Comparison of ENCODE assay signal across 7 cellular contexts in genomic region chr2:219430633-219431615, GRCh38. TPM values are rescaled to one million over a fixed set of nuclear protein-coding genes. Genes with fewer than 3 reads are reported as not detected.
DNase-seq lines count a peak whose midpoint lies in the region; ATAC-seq and TF ChIP-seq lines count a peak whose summit lies in the region.

No MANE protein-coding gene starts in this region.

- no TSS peak for BruUV-seq in OCI-LY7 (replicated peaks; lab: Mats Ljungman, UMichigan)

- no peak overlapping the region for H3K4me3 Mint-ChIP-seq in GM23338
- H3K4me3 Mint-ChIP-seq in activated CD4-positive, alpha-beta T cell treated with anti-CD3 and anti-CD28 coated beads, Interleukin-2, amount 10 ng/mL, durations not matched to agents 24 days and 14 days = no peak overlapping the region

- CTCF ChIA-PET in OCI-LY7 (lab: Charles Lee; ENCODE audit: unreplicated experiment) = interaction anchor here (1.0 to 1.3 kb wide), 3 partner anchors 9 to 99 kb away, joined by 3 to 4 read pairs (median 3); no protein-coding TSS in a partner anchor

- no peaks in the 10 kb centered on the region for H3K9me2 ChIP-seq in GM23338 (ENCODE audit: insufficient read depth)
- H3K9me2 ChIP-seq in OCI-LY7 (ENCODE audit: insufficient read depth, low read length) = no peaks in the 10 kb centered on the region

- DNase-seq in GM23338 (ENCODE audit: low spot score) = peak; percentile 29
- peak; percentile 27 for DNase-seq in OCI-LY7 (ENCODE audit: low spot score)
- DNase-seq in esophagus squamous epithelium (lab: John Stamatoyannopoulos, UW) = no peak
- DNase-seq in sciatic nerve (ENCODE audit: low spot score) = no peak
- DNase-seq in activated CD4-positive, alpha-beta T cell treated with anti-CD3 and anti-CD28 coated beads, Interleukin-2, amount 10 ng/mL, durations not matched to agents 24 days and 14 days = no peak

- 34 to 44% methylated on average over 5 of the region's 9 CpGs for WGBS in esophagus squamous epithelium, 2 donors

- H3K9me3 ChIP-seq in OCI-LY7 (ENCODE audit: low read length) (no peaks in the 10 kb centered on the region), esophagus squamous epithelium (no peaks in the 10 kb centered on the region)

- H3K27me3 Mint-ChIP-seq in GM23338 (ENCODE audit: insufficient read depth, low read depth, poor library complexity) = peaks cover 19% of the 10 kb centered on the region
- H3K27me3 Mint-ChIP-seq in activated CD4-positive, alpha-beta T cell treated with anti-CD3 and anti-CD28 coated beads, Interleukin-2, amount 10 ng/mL, durations not matched to agents 24 days and 14 days = peaks cover 28% of the 10 kb centered on the region

- H2AFZ ChIP-seq in GM23338 (no peak overlapping the region), OCI-LY7 (ENCODE audit: low read length) (no peak overlapping the region)

- no peak overlapping the region for H3K4me2 ChIP-seq in GM23338
- H3K4me2 ChIP-seq in OCI-LY7 (ENCODE audit: low read length) = no peak overlapping the region

- H3K27ac ChIP-seq in GM23338 (ENCODE audit: low read depth) (no peak overlapping the region), OCI-LY7 (ENCODE audit: low read depth, low read length, poor library complexity, severe bottlenecking) (no peak overlapping the region), esophagus squamous epithelium (peak overlapping the region in 3 of 4 donors; percentile 56 to 82 (median 77))

- H3K27ac Mint-ChIP-seq in GM23338 = no peak overlapping the region
- H3K27ac Mint-ChIP-seq in activated CD4-positive, alpha-beta T cell treated with anti-CD3 and anti-CD28 coated beads, Interleukin-2, amount 10 ng/mL, durations not matched to agents 24 days and 14 days = no peak overlapping the region

- H3F3A ChIP-seq in GM23338 (replicated peaks; ENCODE audit: low read depth) = no peaks in the 10 kb centered on the region

- H3K36me3 ChIP-seq in GM23338 (ENCODE audit: insufficient read depth) (no peaks in the 10 kb centered on the region), OCI-LY7 (ENCODE audit: insufficient read depth, low read length) (no peaks in the 10 kb centered on the region), esophagus squamous epithelium (no peaks in the 10 kb centered on the region)

- TF ChIP-seq POLR2A in esophagus squamous epithelium (IDR thresholded peaks at IDR 0.05) = no peak

- peaks cover 11% of the 10 kb centered on the region for H3K4me1 Mint-ChIP-seq in GM23338
- no peaks in the 10 kb centered on the region for H3K4me1 Mint-ChIP-seq in activated CD4-positive, alpha-beta T cell treated with anti-CD3 and anti-CD28 coated beads, Interleukin-2, amount 10 ng/mL, durations not matched to agents 24 days and 14 days

- H3K27me3 ChIP-seq in GM23338 (ENCODE audit: insufficient read depth) (peaks cover 12% of the 10 kb centered on the region), esophagus squamous epithelium (peaks cover 0 to 34% (median 8%) of the 10 kb centered on the region in 4 donors)

- H4K20me1 ChIP-seq in GM23338 (replicated peaks; ENCODE audit: insufficient read depth) (no peaks in the 10 kb centered on the region), OCI-LY7 (ENCODE audit: insufficient read depth, low read length) (no peaks in the 10 kb centered on the region)

- H3K4me3 ChIP-seq in GM23338 (no peak overlapping the region), OCI-LY7 (ENCODE audit: low read depth, low read length, poor library complexity, severe bottlenecking) (no peak overlapping the region), esophagus squamous epithelium (no peak overlapping the region)

- no peaks in the 10 kb centered on the region for H3K79me2 ChIP-seq in GM23338 (replicated peaks; ENCODE audit: insufficient read depth)
- H3K79me2 ChIP-seq in OCI-LY7 (ENCODE audit: insufficient read depth, low read depth, low read length) = no peaks in the 10 kb centered on the region

- H3K4me1 ChIP-seq in GM23338 (ENCODE audit: insufficient read depth) (no peaks in the 10 kb centered on the region), OCI-LY7 (ENCODE audit: insufficient read depth, low read length, poor library complexity, severe bottlenecking) (no peaks in the 10 kb centered on the region), esophagus squamous epithelium (peaks cover 0 to 22% (median 9%) of the 10 kb centered on the region in 3 donors)

- no peaks in the 10 kb centered on the region; the same call in 2 of the 3 replicates for H3K36me3 Mint-ChIP-seq in GM23338 (ENCODE audit: low read depth)
- no peaks in the 10 kb centered on the region for H3K36me3 Mint-ChIP-seq in activated CD4-positive, alpha-beta T cell treated with anti-CD3 and anti-CD28 coated beads, Interleukin-2, amount 10 ng/mL, durations not matched to agents 24 days and 14 days (ENCODE audit: low read depth)

- intact Hi-C loops in OCI-LY7 (cut with micrococcal nuclease; ENCODE audit: unreplicated experiment) (loop anchor here (2.0 kb wide), 1 partner anchor 28 kb away; no protein-coding TSS in a partner anchor), esophagus squamous epithelium (cut with DNase I) (no loop called here), sciatic nerve (cut with DNase I) (no loop called here)
- intact Hi-C loops in activated CD4-positive, alpha-beta T cell treated with anti-CD3 and anti-CD28 coated beads, Interleukin-2, amount 10 ng/mL, durations not matched to agents 24 days and 14 days (cut with micrococcal nuclease) = no loop called here

- H3K9me3 Mint-ChIP-seq in GM23338 = no peaks in the 10 kb centered on the region
- no peaks in the 10 kb centered on the region for H3K9me3 Mint-ChIP-seq in activated CD4-positive, alpha-beta T cell treated with anti-CD3 and anti-CD28 coated beads, Interleukin-2, amount 10 ng/mL, durations not matched to agents 24 days and 14 days

- POLR2A ChIA-PET in OCI-LY7 (lab: Charles Lee) = interaction anchor here (0.5 to 0.7 kb wide), 3 partner anchors 19 to 277 kb away, joined by 3 read pairs; no protein-coding TSS in a partner anchor

- ATAC-seq in GM23338 = peak; percentile 11
- ATAC-seq in sciatic nerve = peak; percentile 46
- no peak for ATAC-seq in HG03139 (IDR thresholded peaks at IDR 0.05; ENCODE audit: unreplicated experiment)
- no peak for ATAC-seq in GM19463 (IDR thresholded peaks at IDR 0.05; ENCODE audit: unreplicated experiment)

- TF ChIP-seq CTCF in GM23338 (conservative IDR thresholded peaks at IDR 0.05; ENCODE audit: low read depth in 2 of 2) = peak in 1 of 2 experiments; percentile 65; a peak in 3 of 4 replicates
- TF ChIP-seq CTCF in OCI-LY7 (conservative IDR thresholded peaks at IDR 0.05; ENCODE audit: low read length) = peak; percentile 48
- TF ChIP-seq CTCF in esophagus squamous epithelium (IDR thresholded peaks at IDR 0.05) = peak in 1 of 6 experiments; percentile 22

TF ChIP-seq in GM23338, 12 proteins besides CTCF, POLR2A, EP300 and RAD21 (continues in another document):
- TF ChIP-seq JUNB (IDR thresholded peaks at IDR 0.05; ENCODE audit: unreplicated experiment) = no peak
- TF ChIP-seq NANOG (IDR thresholded peaks at IDR 0.05; ENCODE audit: borderline replicate concordance) = no peak
- TF ChIP-seq STAT1 (IDR thresholded peaks at IDR 0.05; ENCODE audit: unreplicated experiment) = no peak
- TF ChIP-seq ZNF331 (CRISPR knock-in tag; IDR thresholded peaks at IDR 0.05; ENCODE audit: low read depth) = no peak

RNA-seq across cellular contexts. Expression of gene SPEG, which starts 3.7 kb away (rescaled TPM):
- 32.4 and 32.6 TPM in 2 replicates for total RNA-seq in GM23338 (2014; rRNA removed; shearing (Covaris generic))
- 12.6 and 12.9 TPM in 2 replicates for polyA plus RNA-seq in GM23338 (2016; fragmentation: Nextera tagmentation; extraction: Ambion mirVana)
- total RNA-seq in OCI-LY7 (2014; rRNA removed; shearing (Covaris generic)) = 0.13 TPM in 1 of 2 replicates, not detected in the other
- total RNA-seq in OCI-LY7 (2022) = 0.35 and 0.46 TPM in 2 replicates
- 10 to 100 TPM in 1 of 4 donors, 1 to 10 TPM in 3; 3.8 to 29.0 (median 5.0) TPM for total RNA-seq in esophagus squamous epithelium
- 7.2 TPM for total RNA-seq in sciatic nerve
- total RNA-seq in activated CD4-positive, alpha-beta T cell treated with anti-CD3 and anti-CD28 coated beads, Interleukin-2, amount 10 ng/mL, durations not matched to agents 24 days and 14 days = 0.07 TPM in 1 of 2 replicates, not detected in the other

RNA-seq across cellular contexts. Expression of gene DES, which starts 12.7 kb away (rescaled TPM):
- total RNA-seq in GM23338 (2014; rRNA removed; shearing (Covaris generic)) = 2.0 and 6.1 TPM in 2 replicates
- 1.0 and 1.3 TPM in 2 replicates for polyA plus RNA-seq in GM23338 (2016; fragmentation: Nextera tagmentation; extraction: Ambion mirVana)
- not detected in 2 replicates for total RNA-seq in OCI-LY7 (2014; rRNA removed; shearing (Covaris generic))
- total RNA-seq in OCI-LY7 (2022) (not detected in 2 replicates), esophagus squamous epithelium (1,000 to 10,000 TPM in 1 of 4 donors, 100 to 1,000 TPM in 3; 120 to 2,698 (median 303) TPM), sciatic nerve (1.4 TPM)
- not detected in 2 replicates for total RNA-seq in activated CD4-positive, alpha-beta T cell treated with anti-CD3 and anti-CD28 coated beads, Interleukin-2, amount 10 ng/mL, durations not matched to agents 24 days and 14 days

RNA-seq across cellular contexts. Expression of gene DNPEP, which starts 43.2 kb away (rescaled TPM):
- 58.8 and 67.9 TPM in 2 replicates for total RNA-seq in GM23338 (2014; rRNA removed; shearing (Covaris generic))
- polyA plus RNA-seq in GM23338 (2016; fragmentation: Nextera tagmentation; extraction: Ambion mirVana) = 44.9 and 49.2 TPM in 2 replicates
- 39.3 and 40.5 TPM in 2 replicates for total RNA-seq in OCI-LY7 (2014; rRNA removed; shearing (Covaris generic))
- 54.2 and 63.6 TPM in 2 replicates for total RNA-seq in OCI-LY7 (2022)
- total RNA-seq in esophagus squamous epithelium = 10 to 100 TPM; 36.7 to 82.4 (median 39.5) TPM
- total RNA-seq in sciatic nerve = 41.8 TPM
- total RNA-seq in activated CD4-positive, alpha-beta T cell treated with anti-CD3 and anti-CD28 coated beads, Interleukin-2, amount 10 ng/mL, durations not matched to agents 24 days and 14 days = 129 and 148 TPM in 2 replicates

Comparison
In these comparisons a context has a peak if more than half of its experiments do, and no peak if none do; other contexts are left out.
1. ATAC-seq: peak in GM23338 (single experiment) and sciatic nerve (single experiment); none in HG03139 (single experiment) and GM19463 (single experiment).
2. DNase-seq: peak in GM23338 (single experiment) and OCI-LY7 (single experiment); none in esophagus squamous epithelium (single experiment), sciatic nerve (single experiment) and activated CD4-positive, alpha-beta T cell treated with anti-CD3 and anti-CD28 coated beads, Interleukin-2, amount 10 ng/mL, durations not matched to agents 24 days and 14 days (single experiment).
3. H3K27ac ChIP-seq: peak in esophagus squamous epithelium (3 of 4); none in GM23338 (single experiment) and OCI-LY7 (single experiment).
4. RNA of gene DES, which starts 12.7 kb away (total RNA-seq): 120 to 2,698 TPM in esophagus squamous epithelium; 2.0 to 6.1 TPM in GM23338, 1.4 TPM in sciatic nerve (single experiment), not detected in OCI-LY7 and not detected in activated CD4-positive, alpha-beta T cell treated with anti-CD3 and anti-CD28 coated beads, Interleukin-2, amount 10 ng/mL, durations not matched to agents 24 days and 14 days; every median in the first group is over 10 times any median in the second.